14 cellular contexts compared by ENCODE assay signal in genomic region chr6:9494864-9495263, GRCh38.
DNase-seq lines count a peak whose midpoint lies in the region; ATAC-seq and TF ChIP-seq lines count a peak whose summit lies in the region.
"Had no signal": no experiment of that assay in that cellular context is flagged by ENCODE, and none has a peak within 500 bp of the region (broad histone marks: within the 10 kb centered on the region; RNA-seq: fewer than 3 reads in every experiment).

No MANE protein-coding gene starts in this region.

- DNase-seq in AG08395 (ENCODE audit: low spot score) (peak; percentile 25), HCEC 1CT (peak; percentile 26), astrocyte of the cerebellum (ENCODE audit: low read depth) (peak; percentile 41), fibroblast of mammary gland (ENCODE audit: low read depth) (peak; percentile 30), HPDE6-E6E7 (ENCODE audit: extremely low spot score) (no peak), GM20000 (ENCODE audit: low spot score) (no peak), NCI-H1694 (lab: John Stamatoyannopoulos, UW) (no peak), left colon (no peak)
- DNase-seq: C1 segment of cervical spinal cord; Kasumi-1; NCI-H1105 treated with DMSO at 0.1 percent for 48 hours; NCI-H187 treated with DMSO at 0.1 percent for 48 hours; NCI-H69; NK-92 treated with Interleukin-12 subunit alpha and Interleukin-12 subunit beta, amount 100 ng/mL, for 24 hours had no signal

- ATAC-seq in left colon: no peak

- intact Hi-C loops in left colon (cut with DNase I, micrococcal nuclease): no loop called here

- H3K4me3 ChIP-seq in astrocyte of the cerebellum (ENCODE audit: low read depth, low read length): no peak overlapping the region
- no peak overlapping the region for H3K4me3 ChIP-seq in fibroblast of mammary gland (ENCODE audit: control insufficient read depth, low read depth, low read length)

- no peak for TF ChIP-seq CTCF in astrocyte of the cerebellum (IDR thresholded peaks at IDR 0.05; ENCODE audit: low read depth, low read length, missing control alignments)
- no peak for TF ChIP-seq CTCF in fibroblast of mammary gland (conservative IDR thresholded peaks at IDR 0.05; ENCODE audit: control insufficient read depth, insufficient read depth, low read depth, low read length)
- TF ChIP-seq CTCF in GM20000 (IDR thresholded peaks at IDR 0.05; ENCODE audit: extremely low read depth, missing control alignments): no peak

- in situ Hi-C loops in astrocyte of the cerebellum (cut with HindIII; ENCODE audit: low sequenced_read_pairs): no loop called here

Comparison
In these comparisons a context has a peak if more than half of its experiments do, and no peak if none do; other contexts are left out.
1. DNase-seq: peak in AG08395 (single experiment), HCEC 1CT (single experiment), astrocyte of the cerebellum (single experiment) and fibroblast of mammary gland (single experiment); none in HPDE6-E6E7 (single experiment), GM20000 (single experiment), NCI-H1694 (single experiment) and left colon (0 of 2).